Comparison of ENCODE assay signal across 14 cellular contexts in genomic region chr21:44006656-44007055, GRCh38. TPM values are rescaled to one million over a fixed set of nuclear protein-coding genes. Genes with fewer than 3 reads are reported as not detected.
DNase-seq lines count a peak whose midpoint lies in the region; ATAC-seq and TF ChIP-seq lines count a peak whose summit lies in the region.
"Had no signal": no experiment of that assay in that cellular context is flagged by ENCODE, and none has a peak within 500 bp of the region (broad histone marks: within the 10 kb centered on the region; RNA-seq: fewer than 3 reads in every experiment).

No MANE protein-coding gene starts in this region.

- POLR2A ChIA-PET in AG04449 (lab: Yijun Ruan, JAX), result interaction anchor here (0.6 kb wide), 1 partner anchor 16 kb away, joined by 3 read pairs; no protein-coding TSS in a partner anchor

- WGBS in sigmoid colon, 2 donors, result 84 to 89% methylated on average over 8 of the region's 8 CpGs

- no peak for TF ChIP-seq POLR2A in sigmoid colon (IDR thresholded peaks at IDR 0.05)

- TF ChIP-seq CTCF in AG04449 (IDR thresholded peaks at IDR 0.05; ENCODE audit: insufficient read depth, low read length, missing control alignments), result no peak
- TF ChIP-seq CTCF in sigmoid colon (IDR thresholded peaks at IDR 0.05), result no peak

- H3K4me1 ChIP-seq in sigmoid colon, result peaks cover 0 to 31% (median 20%) of the 10 kb centered on the region in 4 donors
- peaks cover 2% of the 10 kb centered on the region; the same call in 1 of the 2 replicates for H3K4me1 ChIP-seq in HAP-1

- CTCF ChIA-PET in AG04449 (lab: Yijun Ruan, JAX), result interaction anchor here (1.3 kb wide), 1 partner anchor 31 kb away, joined by 4 read pairs; no protein-coding TSS in a partner anchor

- peak overlapping the region; percentile 11 for H3K27ac ChIP-seq in angular gyrus (ENCODE audit: low read depth, low read length)
- H3K27ac ChIP-seq in sigmoid colon, result peak overlapping the region; percentile 48 to 87 (median 82)
- H3K27ac ChIP-seq: SK-N-MC had no signal

- intact Hi-C loops in left ventricle myocardium superior (cut with micrococcal nuclease), result no loop called here
- intact Hi-C loops in sigmoid colon (cut with DNase I), result no loop called here

- H3K36me3 ChIP-seq in sigmoid colon (no peaks in the 10 kb centered on the region), HAP-1 (replicated peaks) (peaks cover under 1% of the 10 kb centered on the region; the same call in 1 of the 2 replicates)

- DNase-seq in AG04449 (ENCODE audit: low read depth, low spot score), result peak; percentile 23
- peak; percentile 71 for DNase-seq in left ventricle myocardium superior
- DNase-seq in sigmoid colon, result no peak
- no peak for DNase-seq in HAP-1 (ENCODE audit: low spot score in 2 of 2)
- DNase-seq: GDM1, hippocampal formation, mucosa of descending colon, NCI-H1048, NCI-H82 had no signal

- H3K9me3 ChIP-seq in sigmoid colon (no peaks in the 10 kb centered on the region), HAP-1 (no peaks in the 10 kb centered on the region)
- H3K9me3 ChIP-seq: mucosa of descending colon had no signal

- ATAC-seq in left ventricle myocardium superior (peak; percentile 77), GM19397 (IDR thresholded peaks at IDR 0.05; ENCODE audit: unreplicated experiment) (no peak), HG03342 (IDR thresholded peaks at IDR 0.05; ENCODE audit: unreplicated experiment) (no peak), GM19324 (IDR thresholded peaks at IDR 0.05; ENCODE audit: low FRiP score, unreplicated experiment) (no peak)

- TF ChIP-seq EP300 in sigmoid colon (IDR thresholded peaks at IDR 0.05), result no peak

- H3K27me3 ChIP-seq in sigmoid colon, result no peaks in the 10 kb centered on the region
- no peaks in the 10 kb centered on the region for H3K27me3 ChIP-seq in HAP-1 (ENCODE audit: low read depth)

- no peak overlapping the region; the same call in 1 of the 2 replicates for H3K4me3 ChIP-seq in AG04449 (ENCODE audit: low read depth, low read length)
- no peak overlapping the region for H3K4me3 ChIP-seq in sigmoid colon
- no peak overlapping the region for H3K4me3 ChIP-seq in HAP-1
- H3K4me3 ChIP-seq: mucosa of descending colon, SK-N-MC had no signal

- in situ Hi-C loops in HAP-1 (cut with MboI; ENCODE audit: low sequenced_read_pairs), result no loop called here

RNA-seq across cellular contexts. Expression of gene TRAPPC10, which starts 5.5 kb away (rescaled TPM):
- total RNA-seq in left ventricle myocardium superior (17.5 TPM), sigmoid colon (10 to 100 TPM; 18.7 to 26.6 (median 20.3) TPM)
- 10 to 100 TPM in 2 of 3 donors, 1 to 10 TPM in 1; 8.4 to 27.3 (median 14.3) TPM for polyA plus RNA-seq in sigmoid colon

Comparison
In these comparisons a context has a peak if more than half of its experiments do, and no peak if none do; other contexts are left out.
1. DNase-seq: peak in AG04449 (single experiment) and left ventricle myocardium superior (single experiment); none in sigmoid colon (single experiment) and HAP-1 (0 of 2).